In the genomic region with DNA sequence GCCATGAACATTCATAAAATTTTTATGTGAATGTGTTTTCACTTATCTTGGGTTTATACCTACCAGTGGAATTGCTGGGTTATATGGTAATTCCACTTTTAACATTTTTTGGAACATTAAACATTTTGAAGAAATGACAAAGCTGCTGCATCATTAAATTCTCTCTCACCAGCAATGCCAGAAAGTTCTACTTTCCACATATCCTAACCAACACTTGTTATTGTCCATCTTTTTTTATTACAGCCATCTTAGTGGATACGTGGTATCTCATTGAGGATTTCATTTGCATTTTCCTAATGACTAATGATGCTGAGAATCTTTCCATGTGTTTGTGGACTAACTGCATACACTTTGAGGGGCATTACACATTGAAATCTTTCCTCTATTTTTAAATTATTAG, we compare ENCODE assay signal across 6 cellular contexts.
"Had no signal": no experiment of that assay in that cellular context is flagged by ENCODE, and none has a peak within 500 bp of the region (broad histone marks: within the 10 kb centered on the region; RNA-seq: fewer than 3 reads in every experiment).

No MANE protein-coding gene starts in this region.

- ATAC-seq: HepG2, K562 had no signal

- DNase-seq: IMR-90, KBM-7 had no signal

- H3K4me3 Mint-ChIP-seq: IgD-negative memory B cell had no signal

- H3K27ac Mint-ChIP-seq: IgD-negative memory B cell had no signal

- H3K27ac ChIP-seq: HL-60 had no signal

- H3K27me3 Mint-ChIP-seq: IgD-negative memory B cell had no signal

- H3K4me3 ChIP-seq: K562 had no signal
